Comparison of ENCODE assay signal across 1 cellular context in the genomic region with DNA sequence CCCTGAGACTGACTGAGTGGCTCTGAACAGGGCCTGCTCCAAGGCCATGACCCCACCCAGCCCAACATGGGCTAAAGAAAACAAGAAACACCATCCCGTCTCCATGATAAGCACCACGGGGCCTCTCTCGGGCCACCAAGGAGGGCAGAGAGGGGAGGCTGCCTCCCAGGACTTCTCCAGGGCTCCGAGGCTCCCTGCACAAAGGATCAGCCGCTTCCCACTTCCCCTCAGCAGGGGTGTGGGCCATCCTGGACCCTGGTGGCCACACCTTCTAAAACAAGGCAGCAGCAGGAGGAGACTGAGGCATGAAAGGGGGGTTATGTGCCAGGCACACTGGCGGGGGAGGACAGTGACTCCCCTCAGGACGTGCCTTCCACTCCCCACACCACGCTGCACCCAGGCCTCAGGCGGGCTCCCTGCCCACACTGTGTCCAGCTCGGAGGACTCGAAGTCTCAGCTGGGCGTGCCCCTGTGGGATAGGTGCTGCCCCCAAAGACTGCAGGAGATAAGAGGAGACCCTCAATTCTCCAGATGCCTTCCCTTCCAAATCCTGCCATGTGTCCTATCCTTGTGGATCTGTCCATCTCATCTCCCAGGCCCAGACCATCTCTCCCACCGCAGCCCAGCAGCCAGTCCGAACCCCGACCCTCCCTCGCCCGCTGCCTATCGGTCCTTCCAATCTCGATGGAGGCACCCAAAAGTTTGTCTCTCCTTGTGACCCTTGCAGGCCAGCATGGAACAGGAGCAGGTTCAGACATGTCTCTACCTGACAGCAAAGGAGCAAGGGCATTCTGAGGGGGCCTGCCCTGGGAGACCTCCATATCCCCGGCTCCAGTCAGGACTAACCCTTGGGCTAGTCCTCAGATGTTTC.
TF ChIP-seq lines count a peak whose summit lies in the region.

No MANE protein-coding gene starts in this region.

TF ChIP-seq in H1, 55 proteins besides CTCF, POLR2A, EP300 and RAD21:
- TF ChIP-seq BCL11A (IDR thresholded peaks at IDR 0.05; ENCODE audit: low read depth in 2 of 2, low read length in 2 of 2): no peak
- TF ChIP-seq RXRA (IDR thresholded peaks at IDR 0.05; ENCODE audit: insufficient read depth, low read depth, low read length): no peak
- no peak for TF ChIP-seq KDM1A (IDR thresholded peaks at IDR 0.05; ENCODE audit: borderline replicate concordance, low read length)
- no peak for TF ChIP-seq PHF8 (conservative IDR thresholded peaks at IDR 0.05; ENCODE audit: low read depth, low read length)
- TF ChIP-seq TEAD4 (IDR thresholded peaks at IDR 0.05; ENCODE audit: low read depth, low read length): no peak
- no peak for TF ChIP-seq JUND (IDR thresholded peaks at IDR 0.05; ENCODE audit: low read length)
- no peak for TF ChIP-seq POLR2AphosphoS5 (IDR thresholded peaks at IDR 0.05; ENCODE audit: low read depth, low read length)
- TF ChIP-seq TAF7 (optimal IDR thresholded peaks at IDR 0.05; ENCODE audit: borderline replicate concordance, low read depth, low read length): no peak
- no peak for TF ChIP-seq ASH2L (IDR thresholded peaks at IDR 0.05; ENCODE audit: low read length)
- no peak for TF ChIP-seq SP2 (IDR thresholded peaks at IDR 0.05; ENCODE audit: low read length)
- TF ChIP-seq, protein P1, sequence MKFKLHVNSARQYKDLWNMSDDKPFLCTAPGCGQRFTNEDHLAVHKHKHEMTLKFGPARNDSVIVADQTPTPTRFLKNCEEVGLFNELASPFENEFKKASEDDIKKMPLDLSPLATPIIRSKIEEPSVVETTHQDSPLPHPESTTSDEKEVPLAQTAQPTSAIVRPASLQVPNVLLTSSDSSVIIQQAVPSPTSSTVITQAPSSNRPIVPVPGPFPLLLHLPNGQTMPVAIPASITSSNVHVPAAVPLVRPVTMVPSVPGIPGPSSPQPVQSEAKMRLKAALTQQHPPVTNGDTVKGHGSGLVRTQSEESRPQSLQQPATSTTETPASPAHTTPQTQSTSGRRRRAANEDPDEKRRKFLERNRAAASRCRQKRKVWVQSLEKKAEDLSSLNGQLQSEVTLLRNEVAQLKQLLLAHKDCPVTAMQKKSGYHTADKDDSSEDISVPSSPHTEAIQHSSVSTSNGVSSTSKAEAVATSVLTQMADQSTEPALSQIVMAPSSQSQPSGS (IDR thresholded peaks at IDR 0.05; ENCODE audit: low read length): no peak
- TF ChIP-seq RBBP5 (IDR thresholded peaks at IDR 0.05; ENCODE audit: borderline replicate concordance, low read depth, low read length): no peak
- no peak for TF ChIP-seq POU5F1 (IDR thresholded peaks at IDR 0.05; ENCODE audit: low read depth, low read length)
